ENCODE assay signal across 8 cellular contexts in the genomic region with DNA sequence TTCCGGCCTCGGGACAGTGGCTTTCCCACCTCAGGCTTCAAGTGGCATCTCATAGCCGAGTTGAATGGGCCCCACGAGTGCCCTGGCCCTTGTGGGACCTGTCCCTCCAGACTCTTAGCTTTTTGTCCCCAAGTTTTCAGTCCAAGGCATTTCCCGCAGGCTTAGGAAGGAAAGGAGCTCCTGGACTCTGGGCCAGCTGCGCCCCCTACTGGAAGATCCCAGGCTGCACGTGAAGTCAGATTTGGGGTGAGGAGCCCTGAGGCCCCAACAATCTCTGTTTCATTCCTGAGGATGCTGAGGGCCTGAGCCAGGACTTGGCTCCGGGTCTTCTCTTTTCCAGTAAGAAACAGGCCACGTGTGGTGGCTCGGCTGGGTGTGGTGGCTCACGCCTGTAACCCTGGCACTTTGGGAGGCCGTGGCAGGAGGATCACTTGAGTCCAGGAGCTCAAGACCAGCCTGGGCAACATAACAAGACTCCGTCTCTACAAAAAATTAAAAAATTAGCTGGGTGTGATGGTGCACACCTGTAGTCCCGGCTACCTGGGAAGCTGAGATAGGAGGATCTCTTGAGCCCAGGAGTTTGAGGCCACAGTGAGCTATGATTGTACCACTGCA.
DNase-seq lines count a peak whose midpoint lies in the region; ATAC-seq and TF ChIP-seq lines count a peak whose summit lies in the region.

No MANE protein-coding gene starts in this region.

- CTCF ChIA-PET in activated CD8-positive, alpha-beta memory T cell treated with anti-CD3 and anti-CD28 coated beads, Interleukin-2, amount 10 ng/mL, durations not matched to agents 7 days and 5 days (lab: Charles Lee) = interaction anchor here (0.8 to 2.4 kb wide), 15 partner anchors 9 to 175 kb away, joined by 3 to 40 read pairs (median 4); no protein-coding TSS in a partner anchor

- no peaks in the 10 kb centered on the region for H3K9me3 ChIP-seq in vagina

- H3K4me3 ChIP-seq in GM12865 (ENCODE audit: low read depth, low read length) = no peak overlapping the region
- no peak overlapping the region for H3K4me3 ChIP-seq in foreskin fibroblast (ENCODE audit: low read depth in 1 of 2, low read length in 2 of 2)
- no peak overlapping the region for H3K4me3 ChIP-seq in vagina

- H3K36me3 ChIP-seq in vagina = peaks cover 0 to 6% of the 10 kb centered on the region in 2 donors

- no peak for ATAC-seq in activated CD8-positive, alpha-beta memory T cell treated with anti-CD3 and anti-CD28 coated beads, Interleukin-2, amount 10 ng/mL, durations not matched to agents 7 days and 5 days
- ATAC-seq in GM19397 (IDR thresholded peaks at IDR 0.05; ENCODE audit: unreplicated experiment) = no peak

- H3K4me1 Mint-ChIP-seq in activated CD8-positive, alpha-beta memory T cell treated with anti-CD3 and anti-CD28 coated beads, Interleukin-2, amount 10 ng/mL, durations not matched to agents 7 days and 5 days = no peaks in the 10 kb centered on the region

- TF ChIP-seq POLR2A in vagina (IDR thresholded peaks at IDR 0.05) = no peak

- H3K27ac ChIP-seq in vagina = peak overlapping the region; percentile 69

- intact Hi-C loops in vagina (cut with DNase I) = no loop called here

- H3K4me1 ChIP-seq in vagina = peaks cover 7% of the 10 kb centered on the region

- peaks cover 3% of the 10 kb centered on the region for H3K27me3 Mint-ChIP-seq in activated CD8-positive, alpha-beta memory T cell treated with anti-CD3 and anti-CD28 coated beads, Interleukin-2, amount 10 ng/mL, durations not matched to agents 7 days and 5 days

- H3K27me3 ChIP-seq in vagina = no peaks in the 10 kb centered on the region

- TF ChIP-seq CTCF in GM12865 (IDR thresholded peaks at IDR 0.05; ENCODE audit: insufficient read depth, low read depth, low read length, missing control alignments) = peak; percentile 84
- peak; percentile 95 for TF ChIP-seq CTCF in foreskin fibroblast (IDR thresholded peaks at IDR 0.05; ENCODE audit: low read depth, low read length)
- peak; percentile 72 to 93 (median 85) for TF ChIP-seq CTCF in vagina (IDR thresholded peaks at IDR 0.05)

- no peaks in the 10 kb centered on the region for H3K9me3 Mint-ChIP-seq in activated CD8-positive, alpha-beta memory T cell treated with anti-CD3 and anti-CD28 coated beads, Interleukin-2, amount 10 ng/mL, durations not matched to agents 7 days and 5 days (ENCODE audit: low read depth)

- no peak overlapping the region for H3K4me3 Mint-ChIP-seq in activated CD8-positive, alpha-beta memory T cell treated with anti-CD3 and anti-CD28 coated beads, Interleukin-2, amount 10 ng/mL, durations not matched to agents 7 days and 5 days

- DNase-seq in AG08396 (ENCODE audit: low spot score) (peak; percentile 80), GM12865 (ENCODE audit: low read depth) (peak; percentile 65), NCI-H2227 (lab: John Stamatoyannopoulos, UW; ENCODE audit: unreplicated experiment) (peak; percentile 77), foreskin fibroblast (peak; percentile 53 to 87), nucleus accumbens (lab: John Stamatoyannopoulos, UW) (peak in 47 of 56 donors; percentile 7 to 82 (median 47)), vagina (ENCODE audit: extremely low spot score in 2 of 2) (no peak)
- DNase-seq in activated CD8-positive, alpha-beta memory T cell treated with anti-CD3 and anti-CD28 coated beads, Interleukin-2, amount 10 ng/mL, durations not matched to agents 7 days and 5 days = peak; percentile 67

- no peaks in the 10 kb centered on the region for H3K36me3 Mint-ChIP-seq in activated CD8-positive, alpha-beta memory T cell treated with anti-CD3 and anti-CD28 coated beads, Interleukin-2, amount 10 ng/mL, durations not matched to agents 7 days and 5 days

- H3K27ac Mint-ChIP-seq in activated CD8-positive, alpha-beta memory T cell treated with anti-CD3 and anti-CD28 coated beads, Interleukin-2, amount 10 ng/mL, durations not matched to agents 7 days and 5 days = no peak overlapping the region

Comparison
In these comparisons a context has a peak if more than half of its experiments do, and no peak if none do; other contexts are left out.
1. DNase-seq: peak in AG08396 (single experiment), GM12865 (single experiment), NCI-H2227 (single experiment), activated CD8-positive, alpha-beta memory T cell treated with anti-CD3 and anti-CD28 coated beads, Interleukin-2, amount 10 ng/mL, durations not matched to agents 7 days and 5 days (single experiment), foreskin fibroblast (2 of 2) and nucleus accumbens (47 of 56); none in vagina (0 of 2).
2. Peak in every context shown above with its lines, with median percentiles within 50 percentile points of each other: CTCF ChIP-seq.